Comparison of ENCODE assay signal across 14 cellular contexts in the genomic region with DNA sequence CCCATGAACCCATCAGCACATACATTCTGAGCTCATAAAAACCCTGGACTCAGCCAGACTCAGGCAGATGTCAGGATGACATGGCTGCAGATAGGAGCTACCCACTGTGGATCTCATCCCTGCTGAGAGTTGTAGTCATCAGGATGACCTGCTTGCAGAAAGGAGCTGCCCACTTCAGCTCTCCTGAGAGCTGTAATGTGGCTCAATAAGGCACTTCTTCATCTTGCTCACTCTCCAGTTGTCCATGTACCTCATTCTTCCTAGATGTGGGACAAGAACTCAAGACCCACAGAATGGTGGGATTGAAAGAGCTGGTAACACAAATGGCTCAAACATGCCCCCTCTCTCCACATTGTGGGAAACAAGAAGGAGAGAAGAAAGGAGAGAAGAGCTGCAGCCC. TPM values are rescaled to one million over a fixed set of nuclear protein-coding genes. Genes with fewer than 3 reads are reported as not detected.
DNase-seq lines count a peak whose midpoint lies in the region; TF ChIP-seq lines count a peak whose summit lies in the region.
"Had no signal": no experiment of that assay in that cellular context is flagged by ENCODE, and none has a peak within 500 bp of the region (broad histone marks: within the 10 kb centered on the region; RNA-seq: fewer than 3 reads in every experiment).

No MANE protein-coding gene starts in this region.

- H3K27ac ChIP-seq in dorsolateral prefrontal cortex (peak overlapping the region in 46 of 59 donors; percentile 1 to 86 (median 69)), substantia nigra (ENCODE audit: low read depth, low read length, poor library complexity, severe bottlenecking) (peak overlapping the region; percentile 78), Peyer's patch (no peak overlapping the region)

- intact Hi-C loops in dorsolateral prefrontal cortex (cut with DNase I): loop anchor here in 1 of 2 donors (5.0 kb wide), 1 partner anchor 58 kb away; the partner anchor contains the start of gene SLITRK1

- no peaks in the 10 kb centered on the region for H3K27me3 Mint-ChIP-seq in HFFc6 (ENCODE audit: insufficient read depth)
- H3K27me3 Mint-ChIP-seq: CD4-positive, CD25-positive, alpha-beta regulatory T cell had no signal

- H3K4me1 Mint-ChIP-seq in HFFc6 (ENCODE audit: low read depth): peaks cover 49% of the 10 kb centered on the region
- H3K4me1 Mint-ChIP-seq: CD4-positive, CD25-positive, alpha-beta regulatory T cell had no signal

- H3K4me3 ChIP-seq in dorsolateral prefrontal cortex (no peak overlapping the region), Peyer's patch (no peak overlapping the region)

- H3K9me3 Mint-ChIP-seq in HFFc6: peaks cover 5% of the 10 kb centered on the region; the same call in 1 of the 2 replicates
- H3K9me3 Mint-ChIP-seq: H9 had no signal

- no peaks in the 10 kb centered on the region for H3K4me1 ChIP-seq in Peyer's patch
- H3K4me1 ChIP-seq: BE2C, Caco-2 had no signal

- H3K36me3 Mint-ChIP-seq in HFFc6 (ENCODE audit: low read depth): no peaks in the 10 kb centered on the region; the same call in 1 of the 2 replicates
- H3K36me3 Mint-ChIP-seq: CD4-positive, CD25-positive, alpha-beta regulatory T cell had no signal

- TF ChIP-seq CTCF in dorsolateral prefrontal cortex (IDR thresholded peaks at IDR 0.05 in 54 of 56, conservative IDR thresholded peaks at IDR 0.05 in 2 of 56; ENCODE audit: low read depth in 1 of 56, partially characterized antibody in 56 of 56) (no peak), HFFc6 (IDR thresholded peaks at IDR 0.05) (no peak), Peyer's patch (IDR thresholded peaks at IDR 0.05) (no peak)

- no peaks in the 10 kb centered on the region for H3K36me3 ChIP-seq in Peyer's patch
- H3K36me3 ChIP-seq: BE2C had no signal

- DNase-seq in UCSD-AML1 (lab: John Stamatoyannopoulos, UW; ENCODE audit: unreplicated experiment) (peak; percentile 6), dorsolateral prefrontal cortex (no peak), substantia nigra (lab: John Stamatoyannopoulos, UW) (no peak), GM19240 (ENCODE audit: insufficient read length, low spot score) (no peak), HFFc6 (no peak), Peyer's patch (no peak)
- DNase-seq: ACHN; BE2C; C1 segment of cervical spinal cord; Caco-2; CD4-positive, CD25-positive, alpha-beta regulatory T cell; GOT3; H9 had no signal

- H3K27ac Mint-ChIP-seq in HFFc6: no peak overlapping the region
- H3K27ac Mint-ChIP-seq: CD4-positive, CD25-positive, alpha-beta regulatory T cell had no signal

- H3K27me3 ChIP-seq in dorsolateral prefrontal cortex (no peaks in the 10 kb centered on the region), Peyer's patch (no peaks in the 10 kb centered on the region)
- H3K27me3 ChIP-seq: BE2C had no signal

- TF ChIP-seq POLR2A in Peyer's patch (IDR thresholded peaks at IDR 0.05): no peak

- H3K4me3 Mint-ChIP-seq in HFFc6: no peak overlapping the region
- H3K4me3 Mint-ChIP-seq: CD4-positive, CD25-positive, alpha-beta regulatory T cell; H9 had no signal

- peaks cover 0 to 4% (median 0%) of the 10 kb centered on the region in 4 donors for H3K9me3 ChIP-seq in Peyer's patch
- H3K9me3 ChIP-seq: BE2C, Caco-2 had no signal

RNA-seq across cellular contexts. Expression of gene SLITRK1, which starts 58.2 kb away (rescaled TPM):
- 10 to 100 TPM; 24.5 to 76.6 (median 58.5) TPM for total RNA-seq in dorsolateral prefrontal cortex
- total RNA-seq in HFFc6 (2021; fragmentation: NEBNext Ultra II Directional; extraction: Animal tissue kit (Norgen Biotek cat#: 25700)): 10 to 100 TPM in 5 of 6 experiments, 1 to 10 TPM in 1; 9.1 to 23.2 (median 11.1) TPM
- not detected for total RNA-seq in Peyer's patch
- total RNA-seq: Caco-2; CD4-positive, CD25-positive, alpha-beta regulatory T cell; HT-29 had no signal

Comparison
In these comparisons a context has a peak if more than half of its experiments do, and no peak if none do; other contexts are left out.
1. H3K27ac ChIP-seq: peak in dorsolateral prefrontal cortex (46 of 59) and substantia nigra (single experiment); none in Peyer's patch (0 of 4).
2. RNA of gene SLITRK1, which starts 58.2 kb away (total RNA-seq): 24.5 to 76.6 TPM in dorsolateral prefrontal cortex and 9.1 to 23.2 TPM in HFFc6; not detected in Peyer's patch; every median in the first group is over 10 times any median in the second.